Comparison of ENCODE assay signal across 8 cellular contexts in the genomic region with DNA sequence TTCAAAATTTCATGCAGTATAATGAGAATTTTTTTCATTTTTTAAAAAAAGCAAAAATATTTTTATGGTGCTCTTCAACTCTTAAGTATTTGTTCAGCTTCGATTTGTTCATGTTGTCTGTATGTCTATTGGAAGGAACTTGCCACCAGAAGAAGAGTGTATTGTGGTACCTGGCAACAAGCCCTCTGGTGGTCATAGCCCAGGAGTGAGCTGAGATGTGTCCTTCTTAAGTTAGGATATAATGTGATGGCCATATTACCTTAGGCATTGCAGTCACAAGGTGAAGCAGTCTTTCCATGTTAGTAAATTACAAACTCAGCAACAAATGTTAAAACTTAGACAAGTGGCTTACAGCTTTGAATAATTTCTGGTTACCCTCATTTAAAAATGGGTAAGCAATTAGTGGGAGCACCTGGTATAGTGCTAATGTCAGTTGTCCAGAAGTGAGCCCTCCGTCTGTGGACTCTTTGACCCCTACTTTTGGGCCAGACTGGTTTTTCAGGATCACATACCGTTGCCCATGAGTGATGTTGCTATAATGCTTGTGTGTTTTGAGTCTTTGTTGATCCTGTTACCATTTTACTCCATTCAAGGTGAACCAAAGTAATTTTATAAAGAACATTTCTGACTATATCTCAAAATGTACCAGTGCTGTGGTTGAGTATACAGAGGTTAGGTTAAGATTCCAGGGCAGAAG. TPM values are rescaled to one million over a fixed set of nuclear protein-coding genes. Genes with fewer than 3 reads are reported as not detected.
DNase-seq lines count a peak whose midpoint lies in the region; ATAC-seq, FAIRE-seq and TF ChIP-seq lines count a peak whose summit lies in the region.

No MANE protein-coding gene starts in this region.

- H3K27me3 Mint-ChIP-seq in activated T-cell treated with anti-CD3 and anti-CD28 coated beads, Interleukin-2, amount 50 U/mL, for 4 hours (ENCODE audit: low read depth): peaks cover 3% of the 10 kb centered on the region
- peaks cover 2% of the 10 kb centered on the region for H3K27me3 Mint-ChIP-seq in activated T-cell treated with anti-CD3 and anti-CD28 coated beads, Interleukin-2, amount 50 U/mL, for 24 hours
- no peaks in the 10 kb centered on the region for H3K27me3 Mint-ChIP-seq in nephron (ENCODE audit: low read depth)
- peaks cover 0 to 3% (median 2%) of the 10 kb centered on the region in 3 donors for H3K27me3 Mint-ChIP-seq in CD14-positive monocyte (ENCODE audit: low read depth in 3 of 3)
- H3K27me3 Mint-ChIP-seq in activated T-helper 17 cell treated with anti-CD3 and anti-CD28 coated beads, Interleukin-2, amount 50 U/mL, for 72 hours: peaks cover 3% of the 10 kb centered on the region

- TF ChIP-seq POLR2A in GM12891 (IDR thresholded peaks at IDR 0.05; ENCODE audit: low read depth, low read length): no peak

- intact Hi-C loops in CD14-positive monocyte (cut with micrococcal nuclease): no loop called here

- no peak overlapping the region for H3K27ac Mint-ChIP-seq in activated T-cell treated with anti-CD3 and anti-CD28 coated beads, Interleukin-2, amount 50 U/mL, for 24 hours
- H3K27ac Mint-ChIP-seq in nephron (peak overlapping the region; percentile 21 to 85 (median 26)), CD14-positive monocyte (no peak overlapping the region)
- no peak overlapping the region for H3K27ac Mint-ChIP-seq in activated T-helper 17 cell treated with anti-CD3 and anti-CD28 coated beads, Interleukin-2, amount 50 U/mL, for 72 hours

- FAIRE-seq in GM12891 (lab: Jason Lieb, UNC): no peak

- no peak for ATAC-seq in activated T-cell treated with anti-CD3 and anti-CD28 coated beads, Interleukin-2, amount 50 U/mL, for 4 hours
- ATAC-seq in HG02678 (IDR thresholded peaks at IDR 0.05; ENCODE audit: unreplicated experiment): peak; percentile 78
- no peak for ATAC-seq in activated T-helper 17 cell treated with anti-CD3 and anti-CD28 coated beads, Interleukin-2, amount 50 U/mL, for 72 hours (replicated peaks)

- H3K36me3 Mint-ChIP-seq in activated T-cell treated with anti-CD3 and anti-CD28 coated beads, Interleukin-2, amount 50 U/mL, for 4 hours (ENCODE audit: insufficient read depth): no peaks in the 10 kb centered on the region
- no peaks in the 10 kb centered on the region for H3K36me3 Mint-ChIP-seq in activated T-cell treated with anti-CD3 and anti-CD28 coated beads, Interleukin-2, amount 50 U/mL, for 24 hours (ENCODE audit: low read depth)
- H3K36me3 Mint-ChIP-seq in nephron (ENCODE audit: low read depth): peaks cover 10% of the 10 kb centered on the region
- no peaks in the 10 kb centered on the region for H3K36me3 Mint-ChIP-seq in CD14-positive monocyte
- H3K36me3 Mint-ChIP-seq in activated T-helper 17 cell treated with anti-CD3 and anti-CD28 coated beads, Interleukin-2, amount 50 U/mL, for 72 hours (ENCODE audit: low read depth): no peaks in the 10 kb centered on the region

- no peaks in the 10 kb centered on the region for H3K4me1 Mint-ChIP-seq in activated T-cell treated with anti-CD3 and anti-CD28 coated beads, Interleukin-2, amount 50 U/mL, for 4 hours (ENCODE audit: low read depth)
- H3K4me1 Mint-ChIP-seq in activated T-cell treated with anti-CD3 and anti-CD28 coated beads, Interleukin-2, amount 50 U/mL, for 24 hours (ENCODE audit: low read depth): no peaks in the 10 kb centered on the region
- H3K4me1 Mint-ChIP-seq in nephron (peaks cover 41% of the 10 kb centered on the region), CD14-positive monocyte (no peaks in the 10 kb centered on the region)
- no peaks in the 10 kb centered on the region for H3K4me1 Mint-ChIP-seq in activated T-helper 17 cell treated with anti-CD3 and anti-CD28 coated beads, Interleukin-2, amount 50 U/mL, for 72 hours

- H3K9me3 Mint-ChIP-seq in activated T-cell treated with anti-CD3 and anti-CD28 coated beads, Interleukin-2, amount 50 U/mL, for 4 hours: no peaks in the 10 kb centered on the region
- H3K9me3 Mint-ChIP-seq in activated T-cell treated with anti-CD3 and anti-CD28 coated beads, Interleukin-2, amount 50 U/mL, for 24 hours: no peaks in the 10 kb centered on the region
- H3K9me3 Mint-ChIP-seq in nephron (no peaks in the 10 kb centered on the region), CD14-positive monocyte (no peaks in the 10 kb centered on the region)
- H3K9me3 Mint-ChIP-seq in activated T-helper 17 cell treated with anti-CD3 and anti-CD28 coated beads, Interleukin-2, amount 50 U/mL, for 72 hours: no peaks in the 10 kb centered on the region

- no peak for TF ChIP-seq CTCF in nephron (IDR thresholded peaks at IDR 0.05; ENCODE audit: unreplicated experiment in 3 of 3)
- TF ChIP-seq CTCF in CD14-positive monocyte (IDR thresholded peaks at IDR 0.05): no peak

- H3K4me3 Mint-ChIP-seq in activated T-cell treated with anti-CD3 and anti-CD28 coated beads, Interleukin-2, amount 50 U/mL, for 4 hours: no peak overlapping the region
- H3K4me3 Mint-ChIP-seq in activated T-cell treated with anti-CD3 and anti-CD28 coated beads, Interleukin-2, amount 50 U/mL, for 24 hours: no peak overlapping the region
- H3K4me3 Mint-ChIP-seq in nephron (no peak overlapping the region), CD14-positive monocyte (no peak overlapping the region)
- H3K4me3 Mint-ChIP-seq in activated T-helper 17 cell treated with anti-CD3 and anti-CD28 coated beads, Interleukin-2, amount 50 U/mL, for 72 hours: no peak overlapping the region

- peak; percentile 7 for DNase-seq in activated T-cell treated with anti-CD3 and anti-CD28 coated beads, Interleukin-2, amount 50 U/mL, for 4 hours
- no peak for DNase-seq in activated T-cell treated with anti-CD3 and anti-CD28 coated beads, Interleukin-2, amount 50 U/mL, for 24 hours
- DNase-seq in SHP77 treated with DMSO at 0.1 percent for 48 hours (lab: John Stamatoyannopoulos, UW) (peak; percentile 34), CD14-positive monocyte (ENCODE audit: low spot score) (no peak), GM12891 (ENCODE audit: insufficient read length, low spot score) (no peak)

TF ChIP-seq in GM12891, 5 proteins besides CTCF, POLR2A, EP300 and RAD21:
- TF ChIP-seq TAF1 (IDR thresholded peaks at IDR 0.05; ENCODE audit: low read depth, low read length): no peak
- TF ChIP-seq POU2F2 (IDR thresholded peaks at IDR 0.05; ENCODE audit: low read depth, low read length): no peak
- no peak for TF ChIP-seq POLR2AphosphoS5 (IDR thresholded peaks at IDR 0.05; ENCODE audit: low read depth, low read length)
- TF ChIP-seq SPI1 (IDR thresholded peaks at IDR 0.05; ENCODE audit: low read depth, low read length): no peak
- no peak for TF ChIP-seq PAX5 (IDR thresholded peaks at IDR 0.05; ENCODE audit: insufficient read depth, low read length, severe bottlenecking)

RNA-seq across cellular contexts. Expression of gene MYO1B, which starts 57.4 kb away (rescaled TPM):
- 10 to 100 TPM; 11.0 to 16.6 (median 11.4) TPM for total RNA-seq in activated T-cell treated with anti-CD3 and anti-CD28 coated beads, Interleukin-2, amount 50 U/mL, for 4 hours
- polyA plus RNA-seq in CD14-positive monocyte: not detected
- 1.0 TPM for polyA plus RNA-seq in GM12891 (2012; ENCODE audit: low read depth, missing spikeins)
- total RNA-seq in activated T-helper 17 cell treated with anti-CD3 and anti-CD28 coated beads, Interleukin-2, amount 50 U/mL, for 72 hours: 10 to 100 TPM in 1 of 2 donors, 1 to 10 TPM in 1; 2.4 to 28.5 TPM

Comparison
In these comparisons a context has a peak if more than half of its experiments do, and no peak if none do; other contexts are left out.
1. DNase-seq: peak in activated T-cell treated with anti-CD3 and anti-CD28 coated beads, Interleukin-2, amount 50 U/mL, for 4 hours (single experiment) and SHP77 treated with DMSO at 0.1 percent for 48 hours (single experiment); none in activated T-cell treated with anti-CD3 and anti-CD28 coated beads, Interleukin-2, amount 50 U/mL, for 24 hours (single experiment), CD14-positive monocyte (single experiment) and GM12891 (single experiment).
2. H3K27ac Mint-ChIP-seq: peak in nephron (3 of 3); none in activated T-cell treated with anti-CD3 and anti-CD28 coated beads, Interleukin-2, amount 50 U/mL, for 24 hours (single experiment), CD14-positive monocyte (0 of 7) and activated T-helper 17 cell treated with anti-CD3 and anti-CD28 coated beads, Interleukin-2, amount 50 U/mL, for 72 hours (single experiment).